In genomic region chr12:50041461-50041860, GRCh38 we compare ENCODE assay signal across 28 cellular contexts. TPM values are rescaled to one million over a fixed set of nuclear protein-coding genes. Genes with fewer than 3 reads are reported as not detected.
"Had no signal": no experiment of that assay in that cellular context is flagged by ENCODE, and none has a peak within 500 bp of the region (broad histone marks: within the 10 kb centered on the region; RNA-seq: fewer than 3 reads in every experiment).

No MANE protein-coding gene starts in this region.

- H3K9me3 ChIP-seq: gastrocnemius medialis, heart left ventricle, left lung, ovary, psoas muscle, stomach, thyroid gland, vagina had no signal

- H2AFZ ChIP-seq: hepatocyte had no signal

- H3K4me2 ChIP-seq: hepatocyte had no signal

- ATAC-seq: effector memory CD8-positive, alpha-beta T cell; esophagus mucosa; gastrocnemius medialis; heart left ventricle; left cardiac atrium; naive thymus-derived CD4-positive, alpha-beta T cell; psoas muscle; right cardiac atrium had no signal

- H3K4me3 ChIP-seq: gastrocnemius medialis, heart left ventricle, hepatocyte, left lung, ovary, psoas muscle, stomach, thyroid gland, vagina had no signal

- FAIRE-seq: small intestine had no signal

- H3K36me3 ChIP-seq: gastrocnemius medialis, heart left ventricle, left lung, ovary, stomach, thyroid gland, vagina had no signal

- DNase-seq: cortex of kidney; effector memory CD8-positive, alpha-beta T cell; foreskin fibroblast; gastrocnemius medialis; heart left ventricle; left cardiac atrium; left lung; mesenchymal stem cell; naive thymus-derived CD4-positive, alpha-beta T cell; nephron progenitor cell; occipital lobe; posterior cingulate gyrus; psoas muscle; right cardiac atrium; small intestine; stimulated activated CD4-positive, alpha-beta T cell treated with anti-CD3 and anti-CD28 coated beads, Interleukin-12 subunit alpha, Interleukin-12 subunit beta, amount 100 ng/mL, for 4 hours; stimulated activated CD4-positive, alpha-beta T cell treated with anti-CD3 and anti-CD28 coated beads, Interleukin-1b, Interleukin-23, amount 100 ng/mL, for 48 hours; stimulated activated CD4-positive, alpha-beta T cell treated with anti-CD3 and anti-CD28 coated beads, Interleukin-4, amount 100 ng/mL, for 1 hour; stimulated activated CD8-positive, alpha-beta memory T cell treated with anti-CD3 and anti-CD28 coated beads, Interleukin-4, amount 100 ng/mL, for 48 hours; stimulated activated naive CD4-positive, alpha-beta T cell treated with Interleukin-2 at 50 U/mL for 16 hours; stomach; thyroid gland; trophoblast cell had no signal

- H3K27ac ChIP-seq: gastrocnemius medialis, heart left ventricle, hepatocyte, left lung, ovary, psoas muscle, stomach, thyroid gland, vagina had no signal

- H3K4me1 ChIP-seq: gastrocnemius medialis, psoas muscle, thyroid gland had no signal

- H3K79me2 ChIP-seq: hepatocyte had no signal

- H3K27me3 ChIP-seq: gastrocnemius medialis, heart left ventricle, hepatocyte, left lung, ovary, stomach, thyroid gland, vagina had no signal

RNA-seq across cellular contexts. Expression of gene ASIC1, which starts 15.9 kb away (rescaled TPM):
- total RNA-seq: lung microvascular endothelial cell had no signal
